Comparison of ENCODE assay signal across 1 cellular context in the genomic region with DNA sequence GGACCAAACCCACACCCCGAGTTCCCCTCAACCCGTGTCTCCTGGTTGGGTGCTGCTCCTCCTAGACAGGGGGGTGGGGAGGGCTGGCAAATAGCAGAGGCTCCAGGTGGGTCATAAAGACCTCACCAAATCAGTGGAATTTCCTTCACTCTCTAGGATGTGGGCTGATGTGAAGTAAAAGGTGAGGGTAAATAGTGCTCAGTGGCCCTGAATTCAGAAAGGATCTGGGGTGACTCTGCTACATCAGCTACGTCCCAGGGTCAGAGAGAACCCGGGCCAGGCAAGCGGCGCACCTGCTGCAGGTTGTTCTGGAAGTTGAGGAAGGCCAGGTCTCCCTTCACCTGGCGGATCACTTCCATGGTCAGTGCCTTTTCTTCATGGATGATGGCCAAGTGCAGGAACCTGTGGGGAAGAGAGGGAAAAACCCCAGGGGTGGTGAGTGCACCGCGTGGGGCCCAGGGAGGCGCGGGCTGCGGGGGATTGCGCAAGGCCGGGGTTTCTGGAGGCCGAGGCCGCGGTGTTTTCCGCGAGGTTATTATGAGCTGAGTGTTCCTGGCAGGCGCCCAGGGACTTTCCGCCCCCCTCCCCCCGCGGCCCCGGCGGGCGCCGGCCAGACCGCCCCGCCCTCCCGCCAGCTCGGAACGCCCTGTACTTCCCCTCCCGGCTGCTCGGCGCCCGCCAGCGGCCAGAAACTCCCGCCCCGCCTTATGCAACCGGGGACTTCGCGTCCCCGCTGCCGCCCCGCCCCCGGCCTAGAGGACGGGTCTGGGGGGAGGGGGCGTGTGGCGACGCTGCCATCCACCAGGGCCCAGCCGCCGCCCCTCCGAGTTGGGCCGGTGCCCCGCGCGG.
TF ChIP-seq lines count a peak whose summit lies in the region.

No MANE protein-coding gene starts in this region.

TF ChIP-seq in HepG2, 621 proteins besides CTCF, POLR2A, EP300 and RAD21 (continued from another document and continues in another):
- TF ChIP-seq TBP (CRISPR knock-in tag; IDR thresholded peaks at IDR 0.05) (0 out of 2 replicates have a peak, but pooled peaks have one; percentile 51), PAF1 (CRISPR knock-in tag; IDR thresholded peaks at IDR 0.05) (peak; percentile 90), KMT2B (CRISPR knock-in tag; IDR thresholded peaks at IDR 0.05) (peak; percentile 86), ZNF263 (CRISPR knock-in tag; IDR thresholded peaks at IDR 0.05) (peak; percentile 87), FOXC1 (CRISPR knock-in tag; IDR thresholded peaks at IDR 0.05; ENCODE audit: borderline replicate concordance) (peak; percentile 99), KAT7 (CRISPR knock-in tag; IDR thresholded peaks at IDR 0.05; ENCODE audit: borderline replicate concordance) (peak; percentile 100), ISX (CRISPR knock-in tag; conservative IDR thresholded peaks at IDR 0.05) (no peak; the same call in 1 of the 2 replicates), POLR2G (IDR thresholded peaks at IDR 0.05; ENCODE audit: low read depth, low read length) (peak; percentile 28; the same call in 1 of the 2 replicates), ZNF484 (CRISPR knock-in tag; IDR thresholded peaks at IDR 0.05; ENCODE audit: borderline replicate concordance, low read depth) (no peak; the same call in 1 of the 2 replicates), NR1H2 (CRISPR knock-in tag; IDR thresholded peaks at IDR 0.05; ENCODE audit: borderline replicate concordance, low read depth) (peak; percentile 97), ZNF180 (CRISPR knock-in tag; IDR thresholded peaks at IDR 0.05; ENCODE audit: borderline replicate concordance, low read depth) (peak; percentile 97; the same call in 1 of the 2 replicates), STAT5B (CRISPR knock-in tag; IDR thresholded peaks at IDR 0.05) (peak; percentile 92), HNF4A (CRISPR knock-in tag; IDR thresholded peaks at IDR 0.05) (peak; percentile 80), SSRP1 (CRISPR knock-in tag; IDR thresholded peaks at IDR 0.05) (peak; percentile 95), SATB2 (CRISPR knock-in tag; IDR thresholded peaks at IDR 0.05) (peak; percentile 97), KDM5A (IDR thresholded peaks at IDR 0.05; ENCODE audit: borderline replicate concordance, low read length) (no peak; the same call in 1 of the 2 replicates), SMYD3 (CRISPR knock-in tag; IDR thresholded peaks at IDR 0.05) (peak; percentile 97), SNRNP70 (IDR thresholded peaks at IDR 0.05; ENCODE audit: low read depth, low read length) (no peak), XBP1 (CRISPR knock-in tag; IDR thresholded peaks at IDR 0.05) (peak; percentile 81), ZNF260 (CRISPR knock-in tag; IDR thresholded peaks at IDR 0.05; ENCODE audit: borderline replicate concordance, low read depth) (no peak), MIER3 (CRISPR knock-in tag; IDR thresholded peaks at IDR 0.05; ENCODE audit: borderline replicate concordance) (peak; percentile 99; the same call in 1 of the 2 replicates), ZMAT3 (CRISPR knock-in tag; conservative IDR thresholded peaks at IDR 0.05) (peak; percentile 94; the same call in 1 of the 2 replicates), ZNF34 (CRISPR knock-in tag; IDR thresholded peaks at IDR 0.05; ENCODE audit: borderline replicate concordance) (no peak; the same call in 1 of the 2 replicates), JUNB (CRISPR knock-in tag; IDR thresholded peaks at IDR 0.05; ENCODE audit: borderline replicate concordance) (no peak), ZMYM2 (CRISPR knock-in tag; IDR thresholded peaks at IDR 0.05) (peak; percentile 91; the same call in 1 of the 2 replicates), ZNF558 (CRISPR knock-in tag; IDR thresholded peaks at IDR 0.05; ENCODE audit: borderline replicate concordance) (no peak), STAG1 (CRISPR knock-in tag; IDR thresholded peaks at IDR 0.05) (no peak; the same call in 1 of the 2 replicates), NR2F1 (CRISPR knock-in tag; IDR thresholded peaks at IDR 0.05) (peak; percentile 69 to 80), ZNF530 (CRISPR knock-in tag; IDR thresholded peaks at IDR 0.05; ENCODE audit: low read depth) (no peak), ZNF879 (CRISPR knock-in tag; IDR thresholded peaks at IDR 0.05) (no peak)
- TF ChIP-seq, protein P1, sequence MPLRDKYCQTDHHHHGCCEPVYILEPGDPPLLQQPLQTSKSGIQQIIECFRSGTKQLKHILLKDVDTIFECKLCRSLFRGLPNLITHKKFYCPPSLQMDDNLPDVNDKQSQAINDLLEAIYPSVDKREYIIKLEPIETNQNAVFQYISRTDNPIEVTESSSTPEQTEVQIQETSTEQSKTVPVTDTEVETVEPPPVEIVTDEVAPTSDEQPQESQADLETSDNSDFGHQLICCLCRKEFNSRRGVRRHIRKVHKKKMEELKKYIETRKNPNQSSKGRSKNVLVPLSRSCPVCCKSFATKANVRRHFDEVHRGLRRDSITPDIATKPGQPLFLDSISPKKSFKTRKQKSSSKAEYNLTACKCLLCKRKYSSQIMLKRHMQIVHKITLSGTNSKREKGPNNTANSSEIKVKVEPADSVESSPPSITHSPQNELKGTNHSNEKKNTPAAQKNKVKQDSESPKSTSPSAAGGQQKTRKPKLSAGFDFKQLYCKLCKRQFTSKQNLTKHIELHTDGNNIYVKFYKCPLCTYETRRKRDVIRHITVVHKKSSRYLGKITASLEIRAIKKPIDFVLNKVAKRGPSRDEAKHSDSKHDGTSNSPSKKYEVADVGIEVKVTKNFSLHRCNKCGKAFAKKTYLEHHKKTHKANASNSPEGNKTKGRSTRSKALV (CRISPR knock-in tag; IDR thresholded peaks at IDR 0.05): peak; percentile 90
- TF ChIP-seq, protein P2, sequence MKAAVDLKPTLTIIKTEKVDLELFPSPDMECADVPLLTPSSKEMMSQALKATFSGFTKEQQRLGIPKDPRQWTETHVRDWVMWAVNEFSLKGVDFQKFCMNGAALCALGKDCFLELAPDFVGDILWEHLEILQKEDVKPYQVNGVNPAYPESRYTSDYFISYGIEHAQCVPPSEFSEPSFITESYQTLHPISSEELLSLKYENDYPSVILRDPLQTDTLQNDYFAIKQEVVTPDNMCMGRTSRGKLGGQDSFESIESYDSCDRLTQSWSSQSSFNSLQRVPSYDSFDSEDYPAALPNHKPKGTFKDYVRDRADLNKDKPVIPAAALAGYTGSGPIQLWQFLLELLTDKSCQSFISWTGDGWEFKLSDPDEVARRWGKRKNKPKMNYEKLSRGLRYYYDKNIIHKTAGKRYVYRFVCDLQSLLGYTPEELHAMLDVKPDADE (CRISPR knock-in tag; IDR thresholded peaks at IDR 0.05): no peak
- TF ChIP-seq, protein P3, sequence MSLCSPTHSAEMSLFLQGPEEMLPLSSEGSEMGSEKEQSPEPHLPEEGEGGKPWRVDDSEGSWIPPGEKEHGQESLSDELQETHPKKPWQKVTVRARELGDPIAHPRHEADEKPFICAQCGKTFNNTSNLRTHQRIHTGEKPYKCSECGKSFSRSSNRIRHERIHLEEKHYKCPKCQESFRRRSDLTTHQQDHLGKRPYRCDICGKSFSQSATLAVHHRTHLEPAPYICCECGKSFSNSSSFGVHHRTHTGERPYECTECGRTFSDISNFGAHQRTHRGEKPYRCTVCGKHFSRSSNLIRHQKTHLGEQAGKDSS (CRISPR knock-in tag; IDR thresholded peaks at IDR 0.05; ENCODE audit: borderline replicate concordance, low read depth): peak; percentile 99
- TF ChIP-seq, protein P4, sequence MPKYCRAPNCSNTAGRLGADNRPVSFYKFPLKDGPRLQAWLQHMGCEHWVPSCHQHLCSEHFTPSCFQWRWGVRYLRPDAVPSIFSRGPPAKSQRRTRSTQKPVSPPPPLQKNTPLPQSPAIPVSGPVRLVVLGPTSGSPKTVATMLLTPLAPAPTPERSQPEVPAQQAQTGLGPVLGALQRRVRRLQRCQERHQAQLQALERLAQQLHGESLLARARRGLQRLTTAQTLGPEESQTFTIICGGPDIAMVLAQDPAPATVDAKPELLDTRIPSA (CRISPR knock-in tag; IDR thresholded peaks at IDR 0.05; ENCODE audit: borderline replicate concordance): peak; percentile 32
- TF ChIP-seq, protein P5, sequence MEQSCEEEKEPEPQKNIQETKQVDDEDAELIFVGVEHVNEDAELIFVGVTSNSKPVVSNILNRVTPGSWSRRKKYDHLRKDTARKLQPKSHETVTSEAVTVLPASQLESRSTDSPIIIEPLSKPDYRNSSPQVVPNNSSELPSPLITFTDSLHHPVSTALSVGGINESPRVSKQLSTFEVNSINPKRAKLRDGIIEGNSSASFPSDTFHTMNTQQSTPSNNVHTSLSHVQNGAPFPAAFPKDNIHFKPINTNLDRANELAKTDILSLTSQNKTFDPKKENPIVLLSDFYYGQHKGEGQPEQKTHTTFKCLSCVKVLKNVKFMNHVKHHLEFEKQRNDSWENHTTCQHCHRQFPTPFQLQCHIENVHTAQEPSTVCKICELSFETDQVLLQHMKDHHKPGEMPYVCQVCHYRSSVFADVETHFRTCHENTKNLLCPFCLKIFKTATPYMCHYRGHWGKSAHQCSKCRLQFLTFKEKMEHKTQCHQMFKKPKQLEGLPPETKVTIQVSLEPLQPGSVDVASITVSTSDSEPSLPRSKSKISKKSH (CRISPR knock-in tag; IDR thresholded peaks at IDR 0.05; ENCODE audit: borderline replicate concordance): peak; percentile 94
- TF ChIP-seq, protein P6, sequence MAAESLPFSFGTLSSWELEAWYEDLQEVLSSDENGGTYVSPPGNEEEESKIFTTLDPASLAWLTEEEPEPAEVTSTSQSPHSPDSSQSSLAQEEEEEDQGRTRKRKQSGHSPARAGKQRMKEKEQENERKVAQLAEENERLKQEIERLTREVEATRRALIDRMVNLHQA (CRISPR knock-in tag; IDR thresholded peaks at IDR 0.05): peak; percentile 93
- TF ChIP-seq, protein P7, sequence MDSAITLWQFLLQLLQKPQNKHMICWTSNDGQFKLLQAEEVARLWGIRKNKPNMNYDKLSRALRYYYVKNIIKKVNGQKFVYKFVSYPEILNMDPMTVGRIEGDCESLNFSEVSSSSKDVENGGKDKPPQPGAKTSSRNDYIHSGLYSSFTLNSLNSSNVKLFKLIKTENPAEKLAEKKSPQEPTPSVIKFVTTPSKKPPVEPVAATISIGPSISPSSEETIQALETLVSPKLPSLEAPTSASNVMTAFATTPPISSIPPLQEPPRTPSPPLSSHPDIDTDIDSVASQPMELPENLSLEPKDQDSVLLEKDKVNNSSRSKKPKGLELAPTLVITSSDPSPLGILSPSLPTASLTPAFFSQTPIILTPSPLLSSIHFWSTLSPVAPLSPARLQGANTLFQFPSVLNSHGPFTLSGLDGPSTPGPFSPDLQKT (CRISPR knock-in tag; IDR thresholded peaks at IDR 0.05; ENCODE audit: borderline replicate concordance): 0 out of 2 replicates have a peak, but pooled peaks have one; percentile 50
- TF ChIP-seq, protein P8, sequence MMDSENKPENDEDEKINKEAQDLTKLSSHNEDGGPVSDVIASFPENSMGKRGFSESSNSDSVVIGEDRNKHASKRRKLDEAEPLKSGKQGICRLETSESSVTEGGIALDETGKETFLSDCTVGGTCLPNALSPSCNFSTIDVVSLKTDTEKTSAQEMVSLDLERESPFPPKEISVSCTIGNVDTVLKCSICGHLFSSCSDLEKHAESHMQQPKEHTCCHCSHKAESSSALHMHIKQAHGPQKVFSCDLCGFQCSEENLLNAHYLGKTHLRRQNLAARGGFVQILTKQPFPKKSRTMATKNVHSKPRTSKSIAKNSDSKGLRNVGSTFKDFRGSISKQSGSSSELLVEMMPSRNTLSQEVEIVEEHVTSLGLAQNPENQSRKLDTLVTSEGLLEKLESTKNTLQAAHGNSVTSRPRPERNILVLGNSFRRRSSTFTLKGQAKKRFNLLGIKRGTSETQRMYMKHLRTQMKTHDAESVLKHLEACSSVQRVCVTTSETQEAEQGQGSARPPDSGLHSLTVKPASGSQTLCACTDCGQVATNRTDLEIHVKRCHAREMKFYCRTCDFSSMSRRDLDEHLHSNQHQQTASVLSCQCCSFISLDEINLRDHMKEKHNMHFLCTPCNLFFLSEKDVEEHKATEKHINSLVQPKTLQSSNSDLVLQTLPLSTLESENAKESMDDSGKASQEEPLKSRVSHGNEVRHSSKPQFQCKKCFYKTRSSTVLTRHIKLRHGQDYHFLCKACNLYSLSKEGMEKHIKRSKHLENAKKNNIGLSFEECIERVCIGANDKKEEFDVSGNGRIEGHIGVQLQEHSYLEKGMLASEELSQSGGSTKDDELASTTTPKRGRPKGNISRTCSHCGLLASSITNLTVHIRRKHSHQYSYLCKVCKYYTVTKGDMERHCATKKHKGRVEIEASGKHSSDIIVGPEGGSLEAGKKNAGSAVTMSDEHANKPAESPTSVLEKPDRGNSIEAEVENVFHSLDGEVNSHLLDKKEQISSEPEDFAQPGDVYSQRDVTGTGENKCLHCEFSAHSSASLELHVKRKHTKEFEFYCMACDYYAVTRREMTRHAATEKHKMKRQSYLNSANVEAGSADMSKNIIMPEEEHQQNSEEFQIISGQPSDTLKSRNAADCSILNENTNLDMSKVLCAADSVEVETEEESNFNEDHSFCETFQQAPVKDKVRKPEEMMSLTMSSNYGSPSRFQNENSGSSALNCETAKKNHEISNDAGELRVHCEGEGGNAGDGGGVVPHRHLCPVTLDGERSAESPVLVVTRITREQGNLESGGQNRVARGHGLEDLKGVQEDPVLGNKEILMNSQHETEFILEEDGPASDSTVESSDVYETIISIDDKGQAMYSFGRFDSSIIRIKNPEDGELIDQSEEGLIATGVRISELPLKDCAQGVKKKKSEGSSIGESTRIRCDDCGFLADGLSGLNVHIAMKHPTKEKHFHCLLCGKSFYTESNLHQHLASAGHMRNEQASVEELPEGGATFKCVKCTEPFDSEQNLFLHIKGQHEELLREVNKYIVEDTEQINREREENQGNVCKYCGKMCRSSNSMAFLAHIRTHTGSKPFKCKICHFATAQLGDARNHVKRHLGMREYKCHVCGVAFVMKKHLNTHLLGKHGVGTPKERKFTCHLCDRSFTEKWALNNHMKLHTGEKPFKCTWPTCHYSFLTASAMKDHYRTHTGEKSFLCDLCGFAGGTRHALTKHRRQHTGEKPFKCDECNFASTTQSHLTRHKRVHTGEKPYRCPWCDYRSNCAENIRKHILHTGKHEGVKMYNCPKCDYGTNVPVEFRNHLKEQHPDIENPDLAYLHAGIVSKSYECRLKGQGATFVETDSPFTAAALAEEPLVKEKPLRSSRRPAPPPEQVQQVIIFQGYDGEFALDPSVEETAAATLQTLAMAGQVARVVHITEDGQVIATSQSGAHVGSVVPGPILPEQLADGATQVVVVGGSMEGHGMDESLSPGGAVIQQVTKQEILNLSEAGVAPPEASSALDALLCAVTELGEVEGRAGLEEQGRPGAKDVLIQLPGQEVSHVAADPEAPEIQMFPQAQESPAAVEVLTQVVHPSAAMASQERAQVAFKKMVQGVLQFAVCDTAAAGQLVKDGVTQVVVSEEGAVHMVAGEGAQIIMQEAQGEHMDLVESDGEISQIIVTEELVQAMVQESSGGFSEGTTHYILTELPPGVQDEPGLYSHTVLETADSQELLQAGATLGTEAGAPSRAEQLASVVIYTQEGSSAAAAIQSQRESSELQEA (CRISPR knock-in tag; IDR thresholded peaks at IDR 0.05; ENCODE audit: not compliant biosample characterization): peak; percentile 86
- TF ChIP-seq, protein P9, sequence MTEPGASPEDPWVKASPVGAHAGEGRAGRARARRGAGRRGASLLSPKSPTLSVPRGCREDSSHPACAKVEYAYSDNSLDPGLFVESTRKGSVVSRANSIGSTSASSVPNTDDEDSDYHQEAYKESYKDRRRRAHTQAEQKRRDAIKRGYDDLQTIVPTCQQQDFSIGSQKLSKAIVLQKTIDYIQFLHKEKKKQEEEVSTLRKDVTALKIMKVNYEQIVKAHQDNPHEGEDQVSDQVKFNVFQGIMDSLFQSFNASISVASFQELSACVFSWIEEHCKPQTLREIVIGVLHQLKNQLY (CRISPR knock-in tag; IDR thresholded peaks at IDR 0.05): peak; percentile 92
